ENCODE assay signal across 2 cellular contexts in genomic region chr19:8410718-8411117, GRCh38. TPM values are rescaled to one million over a fixed set of nuclear protein-coding genes. Genes with fewer than 3 reads are reported as not detected.
"Had no signal": no experiment of that assay in that cellular context is flagged by ENCODE, and none has a peak within 500 bp of the region (broad histone marks: within the 10 kb centered on the region; RNA-seq: fewer than 3 reads in every experiment).

No MANE protein-coding gene starts in this region.

RNA-seq across cellular contexts. Expression of gene ANGPTL4, which starts 46.8 kb away (rescaled TPM):
- polyA plus RNA-seq: immature natural killer cell; naive thymus-derived CD4-positive, alpha-beta T cell had no signal
